11 cellular contexts compared by ENCODE assay signal in genomic region chr5:93874080-93874479, GRCh38.
A peak's percentile ranks its signal among the peaks of the same experiment; 100 is the strongest.
DNase-seq lines count a peak whose midpoint lies in the region; ATAC-seq and TF ChIP-seq lines count a peak whose summit lies in the region.
"Had no signal": no experiment of that assay in that cellular context is flagged by ENCODE, and none has a peak within 500 bp of the region (broad histone marks: within the 10 kb centered on the region; RNA-seq: fewer than 3 reads in every experiment).

No MANE protein-coding gene starts in this region.

- no peaks in the 10 kb centered on the region for H3K27me3 Mint-ChIP-seq in immature natural killer cell (ENCODE audit: low read depth in 3 of 3)

- H2AFZ ChIP-seq in PC-3 (ENCODE audit: low read length) (no peak overlapping the region), hepatocyte (no peak overlapping the region)

- H4K20me1 ChIP-seq in PC-3 (ENCODE audit: low read length) (no peaks in the 10 kb centered on the region), hepatocyte (ENCODE audit: insufficient read depth, poor library complexity, severe bottlenecking) (no peaks in the 10 kb centered on the region)

- no peak overlapping the region for H3K9ac ChIP-seq in PC-3 (ENCODE audit: low read length)

- intact Hi-C loops in PC-3 (cut with micrococcal nuclease) = no loop called here

- TF ChIP-seq CTCF in PC-3 (conservative IDR thresholded peaks at IDR 0.05; ENCODE audit: low read depth, low read length) (no peak), hepatocyte (IDR thresholded peaks at IDR 0.05; ENCODE audit: poor library complexity) (no peak)

- H3K4me2 ChIP-seq in PC-3 (ENCODE audit: low read length) (no peak overlapping the region), hepatocyte (no peak overlapping the region)

- H3K79me2 ChIP-seq in PC-3 (ENCODE audit: low read length) (no peaks in the 10 kb centered on the region), hepatocyte (no peaks in the 10 kb centered on the region)

- H3K27ac ChIP-seq in PC-3 (ENCODE audit: low read length) (no peak overlapping the region), mesodermal cell (ENCODE audit: low read depth, low read length, severe bottlenecking) (peak overlapping the region; percentile 33), hepatocyte (no peak overlapping the region)
- H3K27ac ChIP-seq: stomach had no signal

- no peak overlapping the region for H3K27ac Mint-ChIP-seq in immature natural killer cell
- H3K27ac Mint-ChIP-seq: nephron had no signal

- H3K4me1 ChIP-seq in PC-3 (ENCODE audit: insufficient read depth, low read length) (0 out of 2 replicates have a peak, but pooled peaks cover 6% of the 10 kb centered on the region), mesodermal cell (ENCODE audit: control insufficient read depth, insufficient read depth, low read length, poor library complexity, severe bottlenecking) (peaks cover 5% of the 10 kb centered on the region), hepatocyte (ENCODE audit: insufficient read depth) (no peaks in the 10 kb centered on the region)
- H3K4me1 ChIP-seq: stomach had no signal

- WGBS in mesodermal cell (ENCODE audit: insufficient coverage in 2 of 2), 2 experiments = 100% methylated on average over 1 of the region's 1 CpG; no CpG with 5 or more reads in 1 of the 2 experiments
- 97% methylated on average over 1 of the region's 1 CpG for WGBS in hepatocyte (ENCODE audit: low lambda C conversion rate, missing lambda C conversion rate)

- H3K36me3 ChIP-seq in PC-3 (ENCODE audit: low read depth, low read length) (no peaks in the 10 kb centered on the region), mesodermal cell (ENCODE audit: control insufficient read depth, insufficient read depth, low read length) (no peaks in the 10 kb centered on the region), hepatocyte (replicated peaks; ENCODE audit: insufficient read depth, low read depth) (no peaks in the 10 kb centered on the region)

- no peaks in the 10 kb centered on the region for H3F3A ChIP-seq in PC-3 (ENCODE audit: low read length, unreplicated experiment)

- POLR2A ChIA-PET in PC-3 (lab: Charles Lee; ENCODE audit: unreplicated experiment) = interaction anchor here (0.7 kb wide), 1 partner anchor 624 kb away, joined by 3 read pairs; no protein-coding TSS in a partner anchor

- BruUV-seq in PC-3 (replicated peaks; lab: Mats Ljungman, UMichigan) = no TSS peak

- H3K36me3 Mint-ChIP-seq in immature natural killer cell = peaks cover 5 to 8% (median 8%) of the 10 kb centered on the region in 3 donors

- H3K27me3 ChIP-seq in PC-3 (ENCODE audit: low read length) = no peaks in the 10 kb centered on the region
- H3K27me3 ChIP-seq in hepatocyte = no peaks in the 10 kb centered on the region
- H3K27me3 ChIP-seq: stomach had no signal

- H3K4me1 Mint-ChIP-seq in immature natural killer cell = peaks cover 0 to 2% of the 10 kb centered on the region in 2 donors
- H3K4me1 Mint-ChIP-seq: nephron had no signal

- H3K4me3 ChIP-seq in PC-3 (ENCODE audit: low read length) (no peak overlapping the region), mesodermal cell (ENCODE audit: extremely low read depth, insufficient read depth, low read length, poor library complexity, severe bottlenecking) (no peak overlapping the region), hepatocyte (no peak overlapping the region)
- H3K4me3 ChIP-seq: stomach had no signal

- H3K9me3 ChIP-seq in PC-3 (ENCODE audit: low read length) = no peaks in the 10 kb centered on the region
- no peaks in the 10 kb centered on the region for H3K9me3 ChIP-seq in mesodermal cell (ENCODE audit: control insufficient read depth, low read length)
- H3K9me3 ChIP-seq in hepatocyte (ENCODE audit: low read depth) = no peaks in the 10 kb centered on the region
- H3K9me3 ChIP-seq: stomach had no signal

- DNase-seq in PC-3 (peak; percentile 28), immature natural killer cell (no peak), hepatocyte (ENCODE audit: low spot score) (no peak), epidermal melanocyte (ENCODE audit: insufficient read length, low spot score) (no peak)
- DNase-seq in stimulated activated CD8-positive, alpha-beta memory T cell treated with anti-CD3 and anti-CD28 coated beads, Interleukin-4, amount 100 ng/mL, for 48 hours = no peak
- DNase-seq: NCI-H2081 treated with DMSO at 0.1 percent for 48 hours, stomach had no signal

- H3K4me3 Mint-ChIP-seq in immature natural killer cell = no peak overlapping the region
- H3K4me3 Mint-ChIP-seq: nephron had no signal

- ATAC-seq in GM19025 (IDR thresholded peaks at IDR 0.05; ENCODE audit: low read depth, unreplicated experiment) = peak; percentile 68
- ATAC-seq in HG02642 (IDR thresholded peaks at IDR 0.05; ENCODE audit: poor library complexity, unreplicated experiment) = peak; percentile 92
- ATAC-seq in PC-3 = peak; percentile 85

- no peaks in the 10 kb centered on the region for H3K9me2 ChIP-seq in PC-3 (replicated peaks; ENCODE audit: low read length)
- no peaks in the 10 kb centered on the region for H3K9me2 ChIP-seq in hepatocyte (replicated peaks; ENCODE audit: insufficient read depth)

- H3K9me3 Mint-ChIP-seq in immature natural killer cell = no peaks in the 10 kb centered on the region
- H3K9me3 Mint-ChIP-seq: nephron had no signal

- CTCF ChIA-PET in PC-3 (lab: Charles Lee) = interaction anchor here (0.7 to 1.1 kb wide), 2 partner anchors 8 to 42 kb away, joined by 3 read pairs; no protein-coding TSS in a partner anchor
